In genomic region chr7:99729501-99730261, GRCh38 we compare ENCODE assay signal across 1 cellular context.
TF ChIP-seq lines count a peak whose summit lies in the region.

No MANE protein-coding gene starts in this region.

TF ChIP-seq in HepG2, 621 proteins besides CTCF, POLR2A, EP300 and RAD21 (continues in another document):
- TF ChIP-seq ZNF18 (CRISPR knock-in tag; IDR thresholded peaks at IDR 0.05; ENCODE audit: insufficient replicate concordance) (no peak), ZNF562 (CRISPR knock-in tag; IDR thresholded peaks at IDR 0.05; ENCODE audit: borderline replicate concordance) (no peak), UBTF (CRISPR knock-in tag; IDR thresholded peaks at IDR 0.05) (no peak), ARID3A (IDR thresholded peaks at IDR 0.05; ENCODE audit: low read depth, low read length) (peak; percentile 71; the same call in 1 of the 2 replicates), PLSCR1 (CRISPR knock-in tag; IDR thresholded peaks at IDR 0.05; ENCODE audit: borderline replicate concordance) (no peak), SAFB2 (CRISPR knock-in tag; IDR thresholded peaks at IDR 0.05; ENCODE audit: borderline replicate concordance, low read depth) (no peak), ZNF784 (CRISPR knock-in tag; IDR thresholded peaks at IDR 0.05; ENCODE audit: borderline replicate concordance) (no peak), ZNF704 (CRISPR knock-in tag; IDR thresholded peaks at IDR 0.05; ENCODE audit: borderline replicate concordance) (no peak), SMC3 (IDR thresholded peaks at IDR 0.05; ENCODE audit: low read length) (peak; percentile 38; the same call in 1 of the 2 replicates), ZNF276 (CRISPR knock-in tag; IDR thresholded peaks at IDR 0.05; ENCODE audit: low read depth) (no peak), AKAP8 (CRISPR knock-in tag; IDR thresholded peaks at IDR 0.05) (no peak), IRF1 (CRISPR knock-in tag; IDR thresholded peaks at IDR 0.05; ENCODE audit: low read depth) (no peak), ARID5B (CRISPR knock-in tag; IDR thresholded peaks at IDR 0.05) (peak; percentile 63), TFAP4 (IDR thresholded peaks at IDR 0.05; ENCODE audit: borderline replicate concordance, low read depth) (peak; percentile 18; the same call in 1 of the 2 replicates), HMG20B (CRISPR knock-in tag; conservative IDR thresholded peaks at IDR 0.05) (peak; percentile 59; the same call in 1 of the 2 replicates), FOXP1 (IDR thresholded peaks at IDR 0.05) (no peak), FOXP1 (CRISPR knock-in tag; IDR thresholded peaks at IDR 0.05) (peak; percentile 29; the same call in 1 of the 2 replicates), ZNF780A (CRISPR knock-in tag; IDR thresholded peaks at IDR 0.05) (no peak), PRMT3 (CRISPR knock-in tag; IDR thresholded peaks at IDR 0.05; ENCODE audit: borderline replicate concordance, low read depth) (0 out of 2 replicates have a peak, but pooled peaks have one; percentile 41), ZNF589 (CRISPR knock-in tag; conservative IDR thresholded peaks at IDR 0.05) (no peak), PHF21A (CRISPR knock-in tag; IDR thresholded peaks at IDR 0.05) (peak; percentile 65; the same call in 1 of the 2 replicates), NRL (CRISPR knock-in tag; IDR thresholded peaks at IDR 0.05; ENCODE audit: borderline replicate concordance) (no peak), KLF12 (CRISPR knock-in tag; IDR thresholded peaks at IDR 0.05; ENCODE audit: borderline replicate concordance) (no peak), ZNF451 (CRISPR knock-in tag; IDR thresholded peaks at IDR 0.05) (no peak), ZNF580 (CRISPR knock-in tag; IDR thresholded peaks at IDR 0.05; ENCODE audit: borderline replicate concordance, low read depth) (peak; percentile 11; the same call in 1 of the 2 replicates), ZSCAN5A (CRISPR knock-in tag; IDR thresholded peaks at IDR 0.05; ENCODE audit: borderline replicate concordance) (no peak), ZNF30 (CRISPR knock-in tag; IDR thresholded peaks at IDR 0.05) (no peak), NFIC (IDR thresholded peaks at IDR 0.05; ENCODE audit: low read length) (peak; percentile 59; the same call in 1 of the 2 replicates), HOMEZ (CRISPR knock-in tag; IDR thresholded peaks at IDR 0.05; ENCODE audit: low read depth) (peak; percentile 17; the same call in 1 of the 2 replicates), ZSCAN9 (CRISPR knock-in tag; IDR thresholded peaks at IDR 0.05; ENCODE audit: borderline replicate concordance) (no peak), ZNF17 (CRISPR knock-in tag; IDR thresholded peaks at IDR 0.05) (no peak), MTERF4 (CRISPR knock-in tag; IDR thresholded peaks at IDR 0.05) (no peak), TEAD2 (CRISPR knock-in tag; IDR thresholded peaks at IDR 0.05) (no peak), KDM1A (CRISPR knock-in tag; IDR thresholded peaks at IDR 0.05) (no peak)
